29 cellular contexts compared by ENCODE assay signal in genomic region chr5:146642410-146642809, GRCh38.
"Had no signal": no experiment of that assay in that cellular context is flagged by ENCODE, and none has a peak within 500 bp of the region (broad histone marks: within the 10 kb centered on the region; RNA-seq: fewer than 3 reads in every experiment).

No MANE protein-coding gene starts in this region.

- H3K36me3 ChIP-seq: MG63 had no signal

- H3K4me3 ChIP-seq: MG63 had no signal

- DNase-seq: Kasumi-1, MG63, MM.1S, MV-4-11, NCI-H1048, NCI-H1092, NCI-H1105, NCI-H1105 treated with DMSO at 0.1 percent for 48 hours, NCI-H1417 treated with DMSO at 0.1 percent for 48 hours, NCI-H1436, NCI-H1436 treated with DMSO at 0.1 percent for 48 hours, NCI-H1694, NCI-H1694 treated with DMSO at 0.1 percent for 48 hours, NCI-H187, NCI-H187 treated with DMSO at 0.1 percent for 48 hours, NCI-H1930, NCI-H2029, NCI-H2029 treated with DMSO at 0.1 percent for 48 hours, NCI-H2081, NCI-H2081 treated with DMSO at 0.1 percent for 48 hours, NCI-H2107, NCI-H2171, NCI-H2171 treated with DMSO at 0.1 percent for 48 hours, NCI-H226, NCI-H345, NCI-H510A, NCI-H510A treated with DMSO at 0.1 percent for 48 hours, NCI-H524, NCI-H524 treated with DMSO at 0.1 percent for 48 hours had no signal

- H3K9me3 ChIP-seq: MG63 had no signal
